In the genomic region with DNA sequence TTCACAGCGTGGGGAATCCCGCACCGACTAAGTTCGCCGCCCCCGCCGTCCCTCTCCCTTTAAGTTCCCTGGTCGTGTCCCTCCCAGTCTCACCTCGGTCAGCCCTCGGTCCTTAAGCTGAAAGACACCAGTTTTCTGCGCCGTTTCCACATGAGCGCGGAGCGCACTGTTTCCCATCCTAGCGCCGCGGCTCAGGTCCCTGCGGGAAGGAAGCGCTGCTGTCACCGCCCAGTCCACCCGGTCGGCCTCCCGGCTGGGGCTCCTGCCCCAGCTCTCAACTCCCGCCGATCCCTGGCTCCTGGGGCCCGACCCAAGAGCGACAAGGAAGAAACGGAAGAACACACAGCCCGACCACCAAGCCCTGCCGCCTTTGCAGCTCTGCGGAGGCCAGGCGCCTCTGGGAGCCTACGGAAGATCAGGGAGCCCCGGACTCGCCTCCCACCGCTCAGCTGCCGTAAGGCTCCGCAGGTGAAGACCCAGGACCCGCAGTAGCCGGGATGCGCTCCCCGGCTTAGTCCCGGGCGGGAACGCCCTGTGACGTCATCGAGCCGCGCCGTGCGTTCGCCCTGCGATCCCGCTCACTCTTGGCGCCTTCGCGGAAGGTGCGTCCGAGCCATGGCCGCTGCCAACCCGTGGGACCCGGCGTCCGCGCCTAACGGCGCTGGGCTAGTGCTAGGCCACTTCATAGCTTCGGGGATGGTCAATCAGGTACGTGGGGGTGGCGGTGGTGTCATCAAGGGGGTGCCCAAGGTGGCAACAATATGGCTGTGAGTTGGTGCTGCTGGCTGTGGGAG, we compare ENCODE assay signal across 1 cellular context.
A peak's percentile ranks its signal among the peaks of the same experiment; 100 is the strongest.
TF ChIP-seq lines count a peak whose summit lies in the region.

Gene HAUS2 (plus strand): TSS at position 581 of the 794 bp plus-strand sequence. CDS start 35 bp downstream, at position 616.
Gene LRRC57 (minus strand): TSS at position 536 of the 794 bp plus-strand sequence. CDS start 359 bp downstream, at position 177.

TF ChIP-seq in K562, 482 proteins besides CTCF, POLR2A, EP300 and RAD21 (continued from another document and continues in another):
- TF ChIP-seq USF2 (CRISPR knock-in tag; IDR thresholded peaks at IDR 0.05): no peak
- TF ChIP-seq ZNF764 (CRISPR knock-in tag; IDR thresholded peaks at IDR 0.05; ENCODE audit: low read depth): no peak
- TF ChIP-seq, protein P1, sequence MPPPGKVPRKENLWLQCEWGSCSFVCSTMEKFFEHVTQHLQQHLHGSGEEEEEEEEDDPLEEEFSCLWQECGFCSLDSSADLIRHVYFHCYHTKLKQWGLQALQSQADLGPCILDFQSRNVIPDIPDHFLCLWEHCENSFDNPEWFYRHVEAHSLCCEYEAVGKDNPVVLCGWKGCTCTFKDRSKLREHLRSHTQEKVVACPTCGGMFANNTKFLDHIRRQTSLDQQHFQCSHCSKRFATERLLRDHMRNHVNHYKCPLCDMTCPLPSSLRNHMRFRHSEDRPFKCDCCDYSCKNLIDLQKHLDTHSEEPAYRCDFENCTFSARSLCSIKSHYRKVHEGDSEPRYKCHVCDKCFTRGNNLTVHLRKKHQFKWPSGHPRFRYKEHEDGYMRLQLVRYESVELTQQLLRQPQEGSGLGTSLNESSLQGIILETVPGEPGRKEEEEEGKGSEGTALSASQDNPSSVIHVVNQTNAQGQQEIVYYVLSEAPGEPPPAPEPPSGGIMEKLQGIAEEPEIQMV (tag; conservative IDR thresholded peaks at IDR 0.05; ENCODE audit: low read depth): no peak
- TF ChIP-seq PTBP1 (IDR thresholded peaks at IDR 0.05; ENCODE audit: low read depth, low read length): no peak
- no peak for TF ChIP-seq ZNF280B (CRISPR knock-in tag; IDR thresholded peaks at IDR 0.05)
- peak; percentile 82 for TF ChIP-seq ELF2 (CRISPR knock-in tag; IDR thresholded peaks at IDR 0.05)
- 0 out of 4 replicates have a peak, but pooled peaks of 1 of the 2 experiments have one; percentile 8 for TF ChIP-seq SRF (CRISPR knock-in tag; IDR thresholded peaks at IDR 0.05)
- TF ChIP-seq UBTF (IDR thresholded peaks at IDR 0.05; ENCODE audit: borderline replicate concordance in 1 of 2, low read depth in 2 of 2, low read length in 2 of 2): peak; percentile 35 to 82; a peak in 2 of 4 replicates
- TF ChIP-seq CAMTA2 (CRISPR knock-in tag; conservative IDR thresholded peaks at IDR 0.05): no peak
- peak; percentile 98 for TF ChIP-seq NBN (IDR thresholded peaks at IDR 0.05; ENCODE audit: low read depth)
- peak; percentile 34; the same call in 1 of the 2 replicates for TF ChIP-seq MBD2 (IDR thresholded peaks at IDR 0.05; ENCODE audit: borderline replicate concordance, low read depth)
- no peak for TF ChIP-seq ZNF133 (CRISPR knock-in tag; IDR thresholded peaks at IDR 0.05)
- TF ChIP-seq RB1 (IDR thresholded peaks at IDR 0.05; ENCODE audit: low read depth): peak; percentile 97
- TF ChIP-seq ERF (CRISPR knock-in tag; IDR thresholded peaks at IDR 0.05): no peak; the same call in 1 of the 2 replicates
- TF ChIP-seq NR1H2 (CRISPR knock-in tag; IDR thresholded peaks at IDR 0.05): peak; percentile 64; the same call in 1 of the 2 replicates
- TF ChIP-seq ZSCAN32 (CRISPR knock-in tag; IDR thresholded peaks at IDR 0.05): no peak
- peak; percentile 56; the same call in 1 of the 2 replicates for TF ChIP-seq KAT7 (CRISPR knock-in tag; IDR thresholded peaks at IDR 0.05; ENCODE audit: borderline replicate concordance)
- no peak for TF ChIP-seq GATA2 (CRISPR knock-in tag; IDR thresholded peaks at IDR 0.05)
- TF ChIP-seq, protein P2, sequence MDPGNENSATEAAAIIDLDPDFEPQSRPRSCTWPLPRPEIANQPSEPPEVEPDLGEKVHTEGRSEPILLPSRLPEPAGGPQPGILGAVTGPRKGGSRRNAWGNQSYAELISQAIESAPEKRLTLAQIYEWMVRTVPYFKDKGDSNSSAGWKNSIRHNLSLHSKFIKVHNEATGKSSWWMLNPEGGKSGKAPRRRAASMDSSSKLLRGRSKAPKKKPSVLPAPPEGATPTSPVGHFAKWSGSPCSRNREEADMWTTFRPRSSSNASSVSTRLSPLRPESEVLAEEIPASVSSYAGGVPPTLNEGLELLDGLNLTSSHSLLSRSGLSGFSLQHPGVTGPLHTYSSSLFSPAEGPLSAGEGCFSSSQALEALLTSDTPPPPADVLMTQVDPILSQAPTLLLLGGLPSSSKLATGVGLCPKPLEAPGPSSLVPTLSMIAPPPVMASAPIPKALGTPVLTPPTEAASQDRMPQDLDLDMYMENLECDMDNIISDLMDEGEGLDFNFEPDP (CRISPR knock-in tag; IDR thresholded peaks at IDR 0.05): no peak
- TF ChIP-seq, protein P3, sequence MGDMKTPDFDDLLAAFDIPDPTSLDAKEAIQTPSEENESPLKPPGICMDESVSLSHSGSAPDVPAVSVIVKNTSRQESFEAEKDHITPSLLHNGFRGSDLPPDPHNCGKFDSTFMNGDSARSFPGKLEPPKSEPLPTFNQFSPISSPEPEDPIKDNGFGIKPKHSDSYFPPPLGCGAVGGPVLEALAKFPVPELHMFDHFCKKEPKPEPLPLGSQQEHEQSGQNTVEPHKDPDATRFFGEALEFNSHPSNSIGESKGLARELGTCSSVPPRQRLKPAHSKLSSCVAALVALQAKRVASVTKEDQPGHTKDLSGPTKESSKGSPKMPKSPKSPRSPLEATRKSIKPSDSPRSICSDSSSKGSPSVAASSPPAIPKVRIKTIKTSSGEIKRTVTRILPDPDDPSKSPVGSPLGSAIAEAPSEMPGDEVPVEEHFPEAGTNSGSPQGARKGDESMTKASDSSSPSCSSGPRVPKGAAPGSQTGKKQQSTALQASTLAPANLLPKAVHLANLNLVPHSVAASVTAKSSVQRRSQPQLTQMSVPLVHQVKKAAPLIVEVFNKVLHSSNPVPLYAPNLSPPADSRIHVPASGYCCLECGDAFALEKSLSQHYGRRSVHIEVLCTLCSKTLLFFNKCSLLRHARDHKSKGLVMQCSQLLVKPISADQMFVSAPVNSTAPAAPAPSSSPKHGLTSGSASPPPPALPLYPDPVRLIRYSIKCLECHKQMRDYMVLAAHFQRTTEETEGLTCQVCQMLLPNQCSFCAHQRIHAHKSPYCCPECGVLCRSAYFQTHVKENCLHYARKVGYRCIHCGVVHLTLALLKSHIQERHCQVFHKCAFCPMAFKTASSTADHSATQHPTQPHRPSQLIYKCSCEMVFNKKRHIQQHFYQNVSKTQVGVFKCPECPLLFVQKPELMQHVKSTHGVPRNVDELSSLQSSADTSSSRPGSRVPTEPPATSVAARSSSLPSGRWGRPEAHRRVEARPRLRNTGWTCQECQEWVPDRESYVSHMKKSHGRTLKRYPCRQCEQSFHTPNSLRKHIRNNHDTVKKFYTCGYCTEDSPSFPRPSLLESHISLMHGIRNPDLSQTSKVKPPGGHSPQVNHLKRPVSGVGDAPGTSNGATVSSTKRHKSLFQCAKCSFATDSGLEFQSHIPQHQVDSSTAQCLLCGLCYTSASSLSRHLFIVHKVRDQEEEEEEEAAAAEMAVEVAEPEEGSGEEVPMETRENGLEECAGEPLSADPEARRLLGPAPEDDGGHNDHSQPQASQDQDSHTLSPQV (IDR thresholded peaks at IDR 0.05): no peak; the same call in 1 of the 2 replicates
- peak; percentile 98 for TF ChIP-seq CXXC5 (CRISPR knock-in tag; IDR thresholded peaks at IDR 0.05)
- TF ChIP-seq, protein P4, sequence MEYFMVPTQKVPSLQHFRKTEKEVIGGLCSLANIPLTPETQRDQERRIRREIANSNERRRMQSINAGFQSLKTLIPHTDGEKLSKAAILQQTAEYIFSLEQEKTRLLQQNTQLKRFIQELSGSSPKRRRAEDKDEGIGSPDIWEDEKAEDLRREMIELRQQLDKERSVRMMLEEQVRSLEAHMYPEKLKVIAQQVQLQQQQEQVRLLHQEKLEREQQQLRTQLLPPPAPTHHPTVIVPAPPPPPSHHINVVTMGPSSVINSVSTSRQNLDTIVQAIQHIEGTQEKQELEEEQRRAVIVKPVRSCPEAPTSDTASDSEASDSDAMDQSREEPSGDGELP (CRISPR knock-in tag; IDR thresholded peaks at IDR 0.05; ENCODE audit: borderline replicate concordance): peak; percentile 79
- no peak for TF ChIP-seq PYGO2 (tag; IDR thresholded peaks at IDR 0.05)
- no peak; the same call in 1 of the 2 replicates for TF ChIP-seq ZNF12 (CRISPR knock-in tag; IDR thresholded peaks at IDR 0.05)
- no peak; the same call in none of the 2 replicates for TF ChIP-seq POLR2AphosphoS5 (IDR thresholded peaks at IDR 0.05; ENCODE audit: control insufficient read depth, insufficient read depth, low read depth, low read length)
- no peak for TF ChIP-seq ZNF507 (tag; conservative IDR thresholded peaks at IDR 0.05)
- no peak for TF ChIP-seq ZNF217 (CRISPR knock-in tag; IDR thresholded peaks at IDR 0.05)
- TF ChIP-seq ZNF324 (CRISPR knock-in tag; IDR thresholded peaks at IDR 0.05): no peak
- TF ChIP-seq TRIM24 (IDR thresholded peaks at IDR 0.05): 0 out of 4 replicates have a peak, but pooled peaks of 1 of the 2 experiments have one; percentile 45
- TF ChIP-seq NFYB (IDR thresholded peaks at IDR 0.05; ENCODE audit: extremely low read depth, insufficient read length): no peak
- TF ChIP-seq SRSF1 (IDR thresholded peaks at IDR 0.05; ENCODE audit: low read depth, low read length): 0 out of 2 replicates have a peak, but pooled peaks have one; percentile 26
- no peak for TF ChIP-seq TRIM28 (IDR thresholded peaks at IDR 0.05)
- peak; percentile 94 for TF ChIP-seq JUND (IDR thresholded peaks at IDR 0.05; ENCODE audit: borderline replicate concordance, low read depth, low read length)
- TF ChIP-seq JUND (tag; IDR thresholded peaks at IDR 0.05; ENCODE audit: borderline replicate concordance, low read depth, low read length): peak; percentile 90; the same call in 2 of the 3 replicates
- TF ChIP-seq FIP1L1 (IDR thresholded peaks at IDR 0.05; ENCODE audit: low read depth, low read length, poor library complexity, severe bottlenecking): no peak
- TF ChIP-seq ZNF740 (CRISPR knock-in tag; IDR thresholded peaks at IDR 0.05): peak; percentile 47; the same call in 1 of the 2 replicates
- TF ChIP-seq ZNF740 (tag; IDR thresholded peaks at IDR 0.05): no peak
- TF ChIP-seq NELFE (IDR thresholded peaks at IDR 0.05; ENCODE audit: insufficient read depth, insufficient read length): no peak
- peak; percentile 81 for TF ChIP-seq EGR1 (conservative IDR thresholded peaks at IDR 0.05)
- TF ChIP-seq STAT5B (CRISPR knock-in tag; IDR thresholded peaks at IDR 0.05): no peak
- no peak for TF ChIP-seq ZNF316 (IDR thresholded peaks at IDR 0.05)
- TF ChIP-seq MCM3 (IDR thresholded peaks at IDR 0.05): no peak
- TF ChIP-seq ZNF408 (CRISPR knock-in tag; IDR thresholded peaks at IDR 0.05; ENCODE audit: low read depth): no peak
